In genomic region chr11:65121865-65122696, GRCh38 we compare ENCODE assay signal across 8 cellular contexts. TPM values are rescaled to one million over a fixed set of nuclear protein-coding genes. Genes with fewer than 3 reads are reported as not detected.
DNase-seq lines count a peak whose midpoint lies in the region; ATAC-seq and TF ChIP-seq lines count a peak whose summit lies in the region.

FAU (minus strand) TSS chr11:65122134; CDS start chr11:65121813, 321 bp downstream.
MRPL49 (plus strand) TSS chr11:65122321; CDS start chr11:65122347, 26 bp downstream.

- WGBS in gastroesophageal sphincter (ENCODE audit: low coverage in 1 of 2), 2 donors = 0% methylated on average over 7 to 10 of the region's 64 CpGs
- WGBS in suprapubic skin = under 1% methylated on average over 62 of the region's 64 CpGs

- no peaks in the 10 kb centered on the region for H3K9me3 Mint-ChIP-seq in activated naive CD4-positive, alpha-beta T cell treated with anti-CD3 and anti-CD28 coated beads, Interleukin-2, amount 10 ng/mL, durations not matched to agents 7 days and 5 days

- H3K4me1 Mint-ChIP-seq in activated naive CD4-positive, alpha-beta T cell treated with anti-CD3 and anti-CD28 coated beads, Interleukin-2, amount 10 ng/mL, durations not matched to agents 7 days and 5 days = peaks cover 51% of the 10 kb centered on the region

- ATAC-seq in gastroesophageal sphincter = peak; percentile 94

- CTCF ChIA-PET in activated naive CD4-positive, alpha-beta T cell treated with anti-CD3 and anti-CD28 coated beads, Interleukin-2, amount 10 ng/mL, durations not matched to agents 7 days and 5 days (lab: Charles Lee) = interaction anchor here (0.7 to 4.3 kb wide), 5 partner anchors 10 to 109 kb away, joined by 3 to 33 read pairs (median 6); partner anchors contain the start of genes CAPN1, SYVN1 and TM7SF2

- peaks cover 53% of the 10 kb centered on the region for H3K36me3 ChIP-seq in SK-N-MC (ENCODE audit: insufficient read depth, low read length)
- H3K36me3 ChIP-seq in gastroesophageal sphincter = peaks cover 0 to 66% of the 10 kb centered on the region in 2 donors
- H3K36me3 ChIP-seq in suprapubic skin = peaks cover 50% of the 10 kb centered on the region

- H3K27me3 ChIP-seq in gastroesophageal sphincter (no peaks in the 10 kb centered on the region), suprapubic skin (no peaks in the 10 kb centered on the region)

- peak within 1 kb of the TSS; percentile 73; the same call in 1 of the 2 replicates for H3K27ac ChIP-seq in SK-N-MC
- H3K27ac ChIP-seq in gastroesophageal sphincter = peak within 1 kb of the TSS; percentile 87 to 97 (median 94)
- peak within 1 kb of the TSS; percentile 90 for H3K27ac ChIP-seq in suprapubic skin

- peak within 1 kb of the TSS; percentile 100 for H3K27ac Mint-ChIP-seq in activated naive CD4-positive, alpha-beta T cell treated with anti-CD3 and anti-CD28 coated beads, Interleukin-2, amount 10 ng/mL, durations not matched to agents 7 days and 5 days

- H3K9me3 ChIP-seq in SK-N-MC (ENCODE audit: low read depth, low read length) (no peaks in the 10 kb centered on the region), gastroesophageal sphincter (no peaks in the 10 kb centered on the region), suprapubic skin (no peaks in the 10 kb centered on the region)

- H3K4me3 ChIP-seq in HFF-Myc (replicated peaks; ENCODE audit: low read depth, low read length) (peak within 1 kb of the TSS; percentile 95), NB4 (ENCODE audit: low read depth, low read length) (peak within 1 kb of the TSS; percentile 88), SK-N-MC (peak within 1 kb of the TSS; percentile 78), gastroesophageal sphincter (peak within 1 kb of the TSS; percentile 74 to 88), suprapubic skin (peak within 1 kb of the TSS; percentile 66)

- no peak for TF ChIP-seq EP300 in gastroesophageal sphincter (IDR thresholded peaks at IDR 0.05)
- TF ChIP-seq EP300 in suprapubic skin (IDR thresholded peaks at IDR 0.05) = no peak

- H3K4me3 Mint-ChIP-seq in activated naive CD4-positive, alpha-beta T cell treated with anti-CD3 and anti-CD28 coated beads, Interleukin-2, amount 10 ng/mL, durations not matched to agents 7 days and 5 days = peak within 1 kb of the TSS; percentile 97

- no peaks in the 10 kb centered on the region for H3K27me3 Mint-ChIP-seq in activated naive CD4-positive, alpha-beta T cell treated with anti-CD3 and anti-CD28 coated beads, Interleukin-2, amount 10 ng/mL, durations not matched to agents 7 days and 5 days

- H3K9ac ChIP-seq in SK-N-MC (ENCODE audit: insufficient read length) = peak within 1 kb of the TSS; percentile 98

- TF ChIP-seq CTCF in HFF-Myc (IDR thresholded peaks at IDR 0.05; ENCODE audit: low read depth, low read length, missing control alignments) (no peak), NB4 (IDR thresholded peaks at IDR 0.05; ENCODE audit: low read depth, low read length) (no peak), gastroesophageal sphincter (IDR thresholded peaks at IDR 0.05) (peak in 1 of 4 experiments; percentile 5), suprapubic skin (IDR thresholded peaks at IDR 0.05) (no peak)

- TF ChIP-seq POLR2A in NB4 (IDR thresholded peaks at IDR 0.05; ENCODE audit: extremely low read depth, insufficient read length) (peak; percentile 91), gastroesophageal sphincter (IDR thresholded peaks at IDR 0.05) (peak; percentile 87), suprapubic skin (IDR thresholded peaks at IDR 0.05) (peak; percentile 61 to 90)

- DNase-seq in GM03348 (ENCODE audit: low spot score) (peak; percentile 96), HFF-Myc (ENCODE audit: extremely low read depth, low read depth) (peak; percentile 89), NB4 (ENCODE audit: low read depth) (peak; percentile 99), SK-N-MC (ENCODE audit: low read depth, low spot score) (peak; percentile 73), nucleus accumbens (lab: John Stamatoyannopoulos, UW) (peak; percentile 48 to 98 (median 91)), suprapubic skin (ENCODE audit: low spot score in 2 of 2) (peak; percentile 99)
- peak; percentile 100 for DNase-seq in activated naive CD4-positive, alpha-beta T cell treated with anti-CD3 and anti-CD28 coated beads, Interleukin-2, amount 10 ng/mL, durations not matched to agents 7 days and 5 days

- H3K36me3 Mint-ChIP-seq in activated naive CD4-positive, alpha-beta T cell treated with anti-CD3 and anti-CD28 coated beads, Interleukin-2, amount 10 ng/mL, durations not matched to agents 7 days and 5 days = peaks cover 60% of the 10 kb centered on the region

- H3K4me1 ChIP-seq in gastroesophageal sphincter = peaks cover 0 to 48% (median 14%) of the 10 kb centered on the region in 3 donors
- peaks cover 49% of the 10 kb centered on the region for H3K4me1 ChIP-seq in suprapubic skin

RNA-seq across cellular contexts. Expression of gene FAU, which starts in this region (rescaled TPM):
- 100 to 1,000 TPM; 464 to 971 (median 566) TPM for total RNA-seq in gastroesophageal sphincter
- total RNA-seq in suprapubic skin = 100 to 1,000 TPM; 584 to 609 (median 602) TPM

RNA-seq across cellular contexts. Expression of gene MRPL49, which starts in this region (rescaled TPM):
- total RNA-seq in gastroesophageal sphincter (100 to 1,000 TPM in 1 of 4 donors, 10 to 100 TPM in 3; 83.9 to 114 (median 94.1) TPM), suprapubic skin (10 to 100 TPM; 48.0 to 68.5 (median 61.7) TPM)

Comparison
In these comparisons a context has a peak if more than half of its experiments do, and no peak if none do; other contexts are left out.
1. Peak in every context shown above with its lines: DNase-seq, ATAC-seq, H3K4me3 ChIP-seq and H3K27ac ChIP-seq.